ENCODE assay signal across 13 cellular contexts in genomic region chr4:80229590-80229989, GRCh38.
DNase-seq lines count a peak whose midpoint lies in the region; ATAC-seq lines count a peak whose summit lies in the region.
"Had no signal": no experiment of that assay in that cellular context is flagged by ENCODE, and none has a peak within 500 bp of the region (broad histone marks: within the 10 kb centered on the region; RNA-seq: fewer than 3 reads in every experiment).

No MANE protein-coding gene starts in this region.

- H3K27me3 Mint-ChIP-seq in memory B cell = peaks cover 4% of the 10 kb centered on the region

- H3K27ac Mint-ChIP-seq in memory B cell = no peak overlapping the region
- H3K27ac Mint-ChIP-seq: CD4-positive, alpha-beta T cell had no signal

- peaks cover 13% of the 10 kb centered on the region for H3K4me1 Mint-ChIP-seq in memory B cell

- no peaks in the 10 kb centered on the region for H3K36me3 Mint-ChIP-seq in memory B cell

- ATAC-seq in GM19023 (IDR thresholded peaks at IDR 0.05; ENCODE audit: unreplicated experiment) = peak; percentile 88
- ATAC-seq in GM21723 (IDR thresholded peaks at IDR 0.05; ENCODE audit: unreplicated experiment) = peak; percentile 98
- peak; percentile 88 for ATAC-seq in HG03103 (IDR thresholded peaks at IDR 0.05; ENCODE audit: low read depth, unreplicated experiment)
- ATAC-seq in memory B cell (ENCODE audit: low read depth) = peak; percentile 91
- ATAC-seq: K562, left cardiac atrium had no signal

- H3K4me3 Mint-ChIP-seq in memory B cell = peak overlapping the region; percentile 48
- H3K4me3 Mint-ChIP-seq: CD4-positive, alpha-beta T cell had no signal

- no peaks in the 10 kb centered on the region for H3K9me3 Mint-ChIP-seq in memory B cell
- H3K9me3 Mint-ChIP-seq: CD4-positive, alpha-beta T cell had no signal

- DNase-seq in memory B cell (ENCODE audit: low spot score in 2 of 2) (no peak), T-helper 2 cell (no peak), NCI-H82 treated with DMSO at 0.1 percent for 48 hours (lab: John Stamatoyannopoulos, UW; ENCODE audit: unreplicated experiment) (no peak), NCI-H82 (lab: John Stamatoyannopoulos, UW) (no peak), NCI-H524 (lab: John Stamatoyannopoulos, UW) (no peak)
- DNase-seq: activated T-cell treated with anti-CD3 and anti-CD28 coated beads for 4 hours; aorta; CD4-positive, alpha-beta T cell; left cardiac atrium had no signal
